In the genomic region with DNA sequence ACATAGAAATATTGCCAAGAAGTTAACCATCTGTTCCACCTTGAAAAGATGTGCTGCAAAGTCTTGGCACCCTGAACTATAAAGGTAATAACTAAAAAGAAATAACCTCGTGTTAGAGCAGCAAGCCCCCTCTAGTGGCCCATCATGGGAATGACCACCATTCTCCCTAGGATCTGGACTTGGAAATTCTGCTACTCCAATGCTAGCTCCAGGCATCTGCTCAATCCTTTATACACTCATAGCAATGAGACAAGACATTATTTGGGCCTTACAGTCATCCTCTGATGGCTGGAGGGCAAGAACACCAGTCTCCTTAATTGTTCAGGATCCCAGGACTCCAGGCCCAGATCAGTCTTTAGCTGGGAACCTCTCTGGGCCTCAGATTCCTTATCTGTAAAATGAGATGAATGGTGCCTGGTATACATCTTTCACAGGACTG, we compare ENCODE assay signal across 8 cellular contexts.
DNase-seq lines count a peak whose midpoint lies in the region; ATAC-seq and TF ChIP-seq lines count a peak whose summit lies in the region.

No MANE protein-coding gene starts in this region.

- no peak overlapping the region for H3K4me3 Mint-ChIP-seq in activated CD4-positive, alpha-beta T cell treated with anti-CD3 and anti-CD28 coated beads, Interleukin-2, amount 10 ng/mL, durations not matched to agents 24 days and 14 days

- H3K36me3 Mint-ChIP-seq in activated CD4-positive, alpha-beta T cell treated with anti-CD3 and anti-CD28 coated beads, Interleukin-2, amount 10 ng/mL, durations not matched to agents 24 days and 14 days (ENCODE audit: low read depth), result no peaks in the 10 kb centered on the region

- H3K36me3 ChIP-seq in HEK293 (ENCODE audit: control insufficient read depth in 2 of 2, insufficient read depth in 1 of 2, low read length in 2 of 2), result no peaks in the 10 kb centered on the region
- H3K36me3 ChIP-seq in neutrophil, result no peaks in the 10 kb centered on the region

- no peaks in the 10 kb centered on the region for H3K4me1 Mint-ChIP-seq in activated CD4-positive, alpha-beta T cell treated with anti-CD3 and anti-CD28 coated beads, Interleukin-2, amount 10 ng/mL, durations not matched to agents 24 days and 14 days

- CTCF ChIA-PET in HEK293 (lab: Yijun Ruan, JAX), result interaction anchor here (0.6 to 4.1 kb wide), 19 partner anchors 12 to 376 kb away, joined by 3 to 75 read pairs (median 3); no protein-coding TSS in a partner anchor

- intact Hi-C loops in activated CD4-positive, alpha-beta T cell treated with anti-CD3 and anti-CD28 coated beads, Interleukin-2, amount 10 ng/mL, durations not matched to agents 24 days and 14 days (cut with micrococcal nuclease), result loop anchor here (1.0 to 5.0 kb wide), 5 partner anchors 65 to 378 kb away; no protein-coding TSS in a partner anchor

- no peak overlapping the region for H3K4me3 ChIP-seq in HEK293 (ENCODE audit: low read depth, low read length)
- H3K4me3 ChIP-seq in fibroblast of pulmonary artery (replicated peaks; ENCODE audit: low read depth, low read length), result no peak overlapping the region
- no peak overlapping the region for H3K4me3 ChIP-seq in neutrophil (ENCODE audit: low read depth in 1 of 2, low read length in 1 of 2)

- H3K27me3 ChIP-seq in neutrophil, result no peaks in the 10 kb centered on the region

- no peak for TF ChIP-seq CTCF in HEK293 (tag by site-specific recombination; IDR thresholded peaks at IDR 0.05)
- TF ChIP-seq CTCF in fibroblast of pulmonary artery (IDR thresholded peaks at IDR 0.05; ENCODE audit: low read length, missing control alignments), result peak; percentile 92
- TF ChIP-seq CTCF in neutrophil (IDR thresholded peaks at IDR 0.05), result peak; percentile 76

- H3K9me3 Mint-ChIP-seq in activated CD4-positive, alpha-beta T cell treated with anti-CD3 and anti-CD28 coated beads, Interleukin-2, amount 10 ng/mL, durations not matched to agents 24 days and 14 days, result peaks cover 12% of the 10 kb centered on the region

- H3K9me3 ChIP-seq in HEK293 (ENCODE audit: control insufficient read depth, insufficient read depth, low read depth, low read length) (no peaks in the 10 kb centered on the region), neutrophil (no peaks in the 10 kb centered on the region)

- peak; percentile 41 for DNase-seq in NCI-H2107 treated with DMSO at 0.1 percent for 48 hours (lab: John Stamatoyannopoulos, UW; ENCODE audit: unreplicated experiment)
- DNase-seq in NCI-H2107 (lab: John Stamatoyannopoulos, UW), result no peak
- DNase-seq in NCI-H2171 treated with DMSO at 0.1 percent for 48 hours (lab: John Stamatoyannopoulos, UW), result peak; percentile 76
- DNase-seq in activated CD4-positive, alpha-beta T cell treated with anti-CD3 and anti-CD28 coated beads, Interleukin-2, amount 10 ng/mL, durations not matched to agents 24 days and 14 days, result peak; percentile 78
- DNase-seq in fibroblast of pulmonary artery (ENCODE audit: low read depth), result peak; percentile 73

- H3K4me1 ChIP-seq in HEK293 (ENCODE audit: control insufficient read depth, insufficient read depth, low read length) (no peaks in the 10 kb centered on the region), neutrophil (ENCODE audit: control insufficient read depth in 1 of 2, insufficient read depth in 1 of 2, low read depth in 1 of 2, low read length in 1 of 2) (no peaks in the 10 kb centered on the region)

- POLR2A ChIA-PET in HEK293 (lab: Yijun Ruan, JAX), result no interaction called here

- ATAC-seq in GM18517 (IDR thresholded peaks at IDR 0.05; ENCODE audit: unreplicated experiment), result no peak

- peaks cover 2% of the 10 kb centered on the region for H3K27me3 Mint-ChIP-seq in activated CD4-positive, alpha-beta T cell treated with anti-CD3 and anti-CD28 coated beads, Interleukin-2, amount 10 ng/mL, durations not matched to agents 24 days and 14 days

- H3K27ac Mint-ChIP-seq in activated CD4-positive, alpha-beta T cell treated with anti-CD3 and anti-CD28 coated beads, Interleukin-2, amount 10 ng/mL, durations not matched to agents 24 days and 14 days, result no peak overlapping the region

- H3K27ac ChIP-seq in HEK293 (ENCODE audit: extremely low read depth, low read depth, low read length), result no peak overlapping the region
- H3K27ac ChIP-seq in neutrophil, result no peak overlapping the region

TF ChIP-seq in HEK293, 187 proteins besides CTCF, POLR2A, EP300 and RAD21:
- TF ChIP-seq KLF7 (tag by site-specific recombination; IDR thresholded peaks at IDR 0.05; ENCODE audit: borderline replicate concordance), result no peak
- no peak for TF ChIP-seq ZBTB44 (tag by site-specific recombination; IDR thresholded peaks at IDR 0.05)
- TF ChIP-seq ZNF391 (tag by site-specific recombination; IDR thresholded peaks at IDR 0.05; ENCODE audit: borderline replicate concordance, low read depth), result no peak
- no peak for TF ChIP-seq ZSCAN16 (tag by site-specific recombination; IDR thresholded peaks at IDR 0.05)
- no peak for TF ChIP-seq TSHZ1 (tag by site-specific recombination; IDR thresholded peaks at IDR 0.05; ENCODE audit: borderline replicate concordance)
- no peak for TF ChIP-seq KLF16 (tag by site-specific recombination; IDR thresholded peaks at IDR 0.05)
- TF ChIP-seq ZSCAN23 (tag by site-specific recombination; IDR thresholded peaks at IDR 0.05), result no peak
- no peak for TF ChIP-seq ZBTB7A (tag by site-specific recombination; IDR thresholded peaks at IDR 0.05; ENCODE audit: low read depth)
- TF ChIP-seq ZNF654 (tag by site-specific recombination; IDR thresholded peaks at IDR 0.05; ENCODE audit: low read depth), result peak; percentile 72
- peak; percentile 70; the same call in 1 of the 2 replicates for TF ChIP-seq ZNF2 (tag by site-specific recombination; IDR thresholded peaks at IDR 0.05)
- TF ChIP-seq EGR2 (tag by site-specific recombination; IDR thresholded peaks at IDR 0.05; ENCODE audit: low read depth), result no peak
- TF ChIP-seq ZNF114 (tag by site-specific recombination; IDR thresholded peaks at IDR 0.05), result no peak
